Comparison of ENCODE assay signal across 1 cellular context in genomic region chr10:60817135-60817805, GRCh38.
TF ChIP-seq lines count a peak whose summit lies in the region.

No MANE protein-coding gene starts in this region.

TF ChIP-seq in HepG2, 621 proteins besides CTCF, POLR2A, EP300 and RAD21:
- no peak for TF ChIP-seq GLI4 (CRISPR knock-in tag; IDR thresholded peaks at IDR 0.05; ENCODE audit: borderline replicate concordance)
- no peak for TF ChIP-seq ZNF317 (CRISPR knock-in tag; IDR thresholded peaks at IDR 0.05)
- TF ChIP-seq ZNF44 (CRISPR knock-in tag; IDR thresholded peaks at IDR 0.05): no peak
- no peak for TF ChIP-seq LRRFIP1 (CRISPR knock-in tag; conservative IDR thresholded peaks at IDR 0.05)
- TF ChIP-seq DMAP1 (CRISPR knock-in tag; IDR thresholded peaks at IDR 0.05): no peak
- no peak for TF ChIP-seq ZC3H13 (CRISPR knock-in tag; IDR thresholded peaks at IDR 0.05)
- no peak for TF ChIP-seq ZNF496 (CRISPR knock-in tag; IDR thresholded peaks at IDR 0.05; ENCODE audit: insufficient replicate concordance)
- no peak for TF ChIP-seq RORA (CRISPR knock-in tag; IDR thresholded peaks at IDR 0.05)
- no peak for TF ChIP-seq ZSCAN12 (CRISPR knock-in tag; IDR thresholded peaks at IDR 0.05)
- no peak for TF ChIP-seq U2AF1 (optimal IDR thresholded peaks at IDR 0.05; ENCODE audit: low read depth, low read length)
- no peak for TF ChIP-seq GLMP (CRISPR knock-in tag; IDR thresholded peaks at IDR 0.05; ENCODE audit: borderline replicate concordance)
- TF ChIP-seq SMAD1 (CRISPR knock-in tag; IDR thresholded peaks at IDR 0.05; ENCODE audit: borderline replicate concordance, low read depth): no peak
- TF ChIP-seq MEIS1 (CRISPR knock-in tag; IDR thresholded peaks at IDR 0.05; ENCODE audit: borderline replicate concordance): no peak
- no peak for TF ChIP-seq CCDC6 (CRISPR knock-in tag; IDR thresholded peaks at IDR 0.05)
- TF ChIP-seq ZNF432 (CRISPR knock-in tag; IDR thresholded peaks at IDR 0.05; ENCODE audit: borderline replicate concordance): no peak
- no peak for TF ChIP-seq ZNF792 (CRISPR knock-in tag; IDR thresholded peaks at IDR 0.05)
- TF ChIP-seq ZNF639 (CRISPR knock-in tag; conservative IDR thresholded peaks at IDR 0.05): no peak
- no peak for TF ChIP-seq JUND (CRISPR knock-in tag; IDR thresholded peaks at IDR 0.05)
- no peak for TF ChIP-seq PAWR (CRISPR knock-in tag; IDR thresholded peaks at IDR 0.05; ENCODE audit: borderline replicate concordance)
